Comparison of ENCODE assay signal across 12 cellular contexts in the genomic region with DNA sequence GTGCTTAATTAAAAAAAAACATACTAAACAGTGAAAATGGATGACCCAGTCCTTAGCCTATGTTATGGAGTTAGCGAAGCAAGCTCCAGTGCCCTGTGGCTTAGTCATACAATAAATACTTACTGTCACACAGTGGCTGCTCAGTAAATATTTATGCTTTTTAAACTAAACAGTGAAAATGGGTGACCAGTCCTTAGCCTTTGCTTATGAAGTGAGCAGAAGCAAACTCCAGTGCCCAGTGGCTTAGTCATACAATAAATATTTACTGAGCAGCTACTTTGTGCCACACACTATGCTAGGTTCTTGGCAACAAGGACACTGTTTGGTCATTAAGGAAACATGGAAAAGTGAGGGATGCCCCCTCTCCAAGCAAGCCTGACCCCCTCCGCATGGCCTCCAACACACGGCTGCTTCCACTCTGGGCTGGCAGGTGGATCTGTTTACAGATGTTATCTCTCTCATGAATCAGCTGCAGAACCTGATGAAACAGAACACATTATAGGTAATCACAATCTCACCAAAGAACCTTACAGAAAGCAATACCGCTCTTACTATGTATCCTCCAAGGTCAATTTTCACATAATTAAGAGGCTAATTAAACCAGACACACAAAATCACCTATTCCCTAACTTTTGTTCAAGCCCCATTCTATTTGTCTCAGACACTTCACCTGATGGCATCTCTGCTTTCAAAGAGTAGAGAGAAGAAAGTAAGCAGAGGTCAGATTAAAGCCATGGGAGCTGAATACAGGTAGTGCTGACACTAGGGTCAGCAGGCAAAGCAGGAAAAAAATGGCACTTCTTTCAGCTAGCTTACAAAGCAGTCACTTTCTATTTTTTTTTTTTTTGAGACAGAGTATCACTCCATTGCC. TPM values are rescaled to one million over a fixed set of nuclear protein-coding genes. Genes with fewer than 3 reads are reported as not detected.
DNase-seq lines count a peak whose midpoint lies in the region; ATAC-seq, FAIRE-seq and TF ChIP-seq lines count a peak whose summit lies in the region.
"Had no signal": no experiment of that assay in that cellular context is flagged by ENCODE, and none has a peak within 500 bp of the region (broad histone marks: within the 10 kb centered on the region; RNA-seq: fewer than 3 reads in every experiment).

No MANE protein-coding gene starts in this region.

- H3K36me3 ChIP-seq in BJ (ENCODE audit: control insufficient read depth, insufficient read depth, low read length) (peaks cover 6% of the 10 kb centered on the region), astrocyte (ENCODE audit: insufficient read depth, low read length) (peaks cover 15% of the 10 kb centered on the region), neuronal stem cell (replicated peaks in 1 of 2; ENCODE audit: control insufficient read depth in 2 of 2, insufficient read depth in 2 of 2, low read length in 2 of 2) (peaks cover 21 to 86% of the 10 kb centered on the region in 2 donors)

- H2AFZ ChIP-seq in astrocyte (ENCODE audit: low read depth, low read length) (no peak overlapping the region), neuronal stem cell (ENCODE audit: low read length) (no peak overlapping the region)

- intact Hi-C loops in activated naive CD4-positive, alpha-beta T cell treated with anti-CD3 and anti-CD28 coated beads for 36 hours (cut with micrococcal nuclease), result no loop called here

- no peak for FAIRE-seq in astrocyte (lab: Jason Lieb, UNC)
- no peak for FAIRE-seq in D721Med (lab: Jason Lieb, UNC)

- H4K8ac ChIP-seq in neuronal stem cell (ENCODE audit: low read depth, low read length), result no peak overlapping the region

- H3K9me3 ChIP-seq in astrocyte (ENCODE audit: insufficient read depth, low read depth, low read length) (no peaks in the 10 kb centered on the region), neuronal stem cell (replicated peaks in 1 of 2; ENCODE audit: control insufficient read depth in 2 of 2, insufficient read depth in 1 of 2, low read depth in 1 of 2, low read length in 2 of 2) (peaks cover 0 to 11% of the 10 kb centered on the region in 2 donors)

- WGBS in neuronal stem cell (ENCODE audit: extremely low coverage in 2 of 2, insufficient read length in 2 of 2, insufficient replicate concordance in 1 of 2), 2 donors, result no CpG with 5 or more reads among the region's 4 CpGs

- no peak overlapping the region for H4K91ac ChIP-seq in neuronal stem cell (ENCODE audit: low read depth, low read length, poor library complexity)

- H3K27me3 Mint-ChIP-seq in astrocyte (ENCODE audit: low read depth, unreplicated experiment), result no peaks in the 10 kb centered on the region
- H3K27me3 Mint-ChIP-seq in activated naive CD4-positive, alpha-beta T cell treated with anti-CD3 and anti-CD28 coated beads for 36 hours (ENCODE audit: low read depth), result no peaks in the 10 kb centered on the region
- H3K27me3 Mint-ChIP-seq: activated T-helper 17 cell treated with anti-CD3 and anti-CD28 coated beads, Interleukin-2, amount 50 U/mL, for 72 hours had no signal

- peaks cover 20% of the 10 kb centered on the region for H3K4me1 ChIP-seq in astrocyte (ENCODE audit: insufficient read depth, low read length)
- no peaks in the 10 kb centered on the region for H3K4me1 ChIP-seq in neuronal stem cell (ENCODE audit: control insufficient read depth in 2 of 2, insufficient read depth in 1 of 2, low read depth in 1 of 2, low read length in 2 of 2)

- no peak overlapping the region for H2AK5ac ChIP-seq in neuronal stem cell (ENCODE audit: low read depth, low read length)

- no peak overlapping the region for H2BK5ac ChIP-seq in neuronal stem cell (ENCODE audit: low read length)

- H3K4me2 ChIP-seq in astrocyte (ENCODE audit: low read length) (no peak overlapping the region), neuronal stem cell (ENCODE audit: insufficient read depth, low read length, poor library complexity, severe bottlenecking) (no peak overlapping the region)

- H3K23ac ChIP-seq in neuronal stem cell (ENCODE audit: low read depth, low read length, poor library complexity), result no peak overlapping the region

- CTCF ChIA-PET in BJ (lab: Yijun Ruan, JAX), result interaction anchor here (0.9 to 1.3 kb wide), 2 partner anchors 11 to 16 kb away, joined by 3 to 4 read pairs; no protein-coding TSS in a partner anchor
- CTCF ChIA-PET in activated naive CD4-positive, alpha-beta T cell treated with anti-CD3 and anti-CD28 coated beads for 36 hours (lab: Charles Lee), result no interaction called here

- no peak overlapping the region for H3K14ac ChIP-seq in neuronal stem cell (ENCODE audit: low read length)

- H2BK15ac ChIP-seq in neuronal stem cell (ENCODE audit: low read length), result no peak overlapping the region

- ATAC-seq in left lobe of liver, result peak; percentile 78
- ATAC-seq: activated T-helper 17 cell treated with anti-CD3 and anti-CD28 coated beads, Interleukin-2, amount 50 U/mL, for 72 hours; Right ventricle myocardium inferior; stimulated activated naive CD8-positive, alpha-beta T cell treated with anti-CD3 and anti-CD28 coated beads, Interleukin-15, Interleukin-2, amounts not matched to agents 100 U/mL and 50 U/mL, for 24 hours had no signal

- H3K27ac Mint-ChIP-seq in astrocyte (ENCODE audit: unreplicated experiment), result peak overlapping the region; percentile 1
- no peak overlapping the region for H3K27ac Mint-ChIP-seq in activated naive CD4-positive, alpha-beta T cell treated with anti-CD3 and anti-CD28 coated beads for 36 hours

- no peaks in the 10 kb centered on the region for H3K27me3 ChIP-seq in BJ (ENCODE audit: control insufficient read depth, insufficient read depth, low read length)
- no peaks in the 10 kb centered on the region for H3K27me3 ChIP-seq in astrocyte (ENCODE audit: insufficient read depth, low read length)
- no peaks in the 10 kb centered on the region for H3K27me3 ChIP-seq in neuronal stem cell (ENCODE audit: control insufficient read depth in 3 of 3, insufficient read depth in 3 of 3, low read depth in 1 of 3, low read length in 3 of 3)

- H3K4me1 Mint-ChIP-seq in astrocyte (ENCODE audit: low read depth, unreplicated experiment), result peaks cover 29% of the 10 kb centered on the region
- H3K4me1 Mint-ChIP-seq in activated naive CD4-positive, alpha-beta T cell treated with anti-CD3 and anti-CD28 coated beads for 36 hours (ENCODE audit: low read depth), result peaks cover 22% of the 10 kb centered on the region

- TF ChIP-seq CTCF in BJ (IDR thresholded peaks at IDR 0.05; ENCODE audit: insufficient read depth, low read depth, low read length) (no peak), astrocyte (IDR thresholded peaks at IDR 0.05; ENCODE audit: insufficient read depth, low read depth, low read length) (no peak), D721Med (IDR thresholded peaks at IDR 0.05; ENCODE audit: insufficient read depth, missing control alignments) (no peak)

- H3K9me3 Mint-ChIP-seq in astrocyte (ENCODE audit: unreplicated experiment), result peaks cover 2% of the 10 kb centered on the region
- no peaks in the 10 kb centered on the region for H3K9me3 Mint-ChIP-seq in activated naive CD4-positive, alpha-beta T cell treated with anti-CD3 and anti-CD28 coated beads for 36 hours
- H3K9me3 Mint-ChIP-seq: activated T-helper 17 cell treated with anti-CD3 and anti-CD28 coated beads, Interleukin-2, amount 50 U/mL, for 72 hours had no signal

- no peak overlapping the region for H3K4me3 Mint-ChIP-seq in astrocyte (ENCODE audit: unreplicated experiment)
- H3K4me3 Mint-ChIP-seq in activated naive CD4-positive, alpha-beta T cell treated with anti-CD3 and anti-CD28 coated beads for 36 hours, result no peak overlapping the region

- no peak overlapping the region for H2BK12ac ChIP-seq in neuronal stem cell (ENCODE audit: low read length)

- POLR2A ChIA-PET in BJ (lab: Charles Lee), result no interaction called here

- no peak overlapping the region for H2BK120ac ChIP-seq in neuronal stem cell (ENCODE audit: low read depth, low read length)

- peaks cover 5% of the 10 kb centered on the region for H3K79me1 ChIP-seq in neuronal stem cell (ENCODE audit: low read depth, low read length)

- no peaks in the 10 kb centered on the region for H3K79me2 ChIP-seq in astrocyte (ENCODE audit: insufficient read depth, low read length)

- H3K4ac ChIP-seq in neuronal stem cell (ENCODE audit: low read length), result no peak overlapping the region

- H3K18ac ChIP-seq in neuronal stem cell (ENCODE audit: low read length), result no peak overlapping the region

- H3K4me3 ChIP-seq in BJ (ENCODE audit: low read depth, low read length), result no peak overlapping the region
- no peak overlapping the region for H3K4me3 ChIP-seq in astrocyte (ENCODE audit: insufficient read depth, low read depth, low read length)
- H3K4me3 ChIP-seq in neuronal stem cell (ENCODE audit: low read length in 2 of 2), result no peak overlapping the region

- peaks cover 30% of the 10 kb centered on the region for H3K36me3 Mint-ChIP-seq in astrocyte (ENCODE audit: low read depth, unreplicated experiment)
- peaks cover 29% of the 10 kb centered on the region for H3K36me3 Mint-ChIP-seq in activated naive CD4-positive, alpha-beta T cell treated with anti-CD3 and anti-CD28 coated beads for 36 hours (ENCODE audit: low read depth)

- H3K27ac ChIP-seq in astrocyte (ENCODE audit: low read depth, low read length), result no peak overlapping the region
- H3K27ac ChIP-seq in neuronal stem cell (replicated peaks; ENCODE audit: low read length), result no peak overlapping the region

- peak; percentile 49 for DNase-seq in BJ (ENCODE audit: low read depth)
- peak; percentile 98 for DNase-seq in M059J (ENCODE audit: low read depth)
- DNase-seq in astrocyte (ENCODE audit: low read depth), result peak; percentile 59
- no peak for DNase-seq in left lobe of liver (ENCODE audit: low spot score)
- no peak for DNase-seq in stimulated activated CD4-positive, alpha-beta T cell treated with anti-CD3 and anti-CD28 coated beads, Interleukin-12 subunit alpha, Interleukin-12 subunit beta, amount 100 ng/mL, for 4 hours
- no peak for DNase-seq in neuronal stem cell (ENCODE audit: low spot score)
- no peak for DNase-seq in D721Med (ENCODE audit: insufficient read length, low spot score)
- DNase-seq in activated naive CD4-positive, alpha-beta T cell treated with anti-CD3 and anti-CD28 coated beads for 36 hours, result no peak
- DNase-seq: GDM1; stimulated activated naive CD8-positive, alpha-beta T cell treated with anti-CD3 and anti-CD28 coated beads, Interleukin-15, Interleukin-2, amounts not matched to agents 100 U/mL and 50 U/mL, for 24 hours had no signal

- H3K9ac ChIP-seq in astrocyte (ENCODE audit: low read length) (no peak overlapping the region), neuronal stem cell (ENCODE audit: low read depth, low read length, poor library complexity) (no peak overlapping the region)

- H4K20me1 ChIP-seq in astrocyte (ENCODE audit: insufficient read depth, low read length), result no peaks in the 10 kb centered on the region

RNA-seq across cellular contexts. Expression of a gene that starts 27.3 kb away (rescaled TPM):
- polyA plus RNA-seq in BJ (2011; rRNA removed), result 24.7 and 27.0 TPM in 2 replicates
- polyA minus RNA-seq in BJ (2011; rRNA and poly(A)+ RNA removed), result 23.3 and 25.3 TPM in 2 replicates
- 20.5 and 28.5 TPM in 2 replicates for total RNA-seq in M059J (2014; rRNA removed; shearing (Covaris generic))
- total RNA-seq in astrocyte (24.9 and 29.2 TPM in 2 replicates), left lobe of liver (17.0 TPM)
- polyA plus RNA-seq in neuronal stem cell (2013, experiment 1 of 2), result 19.0 TPM
- 19.7 TPM for polyA plus RNA-seq in neuronal stem cell (2013, experiment 2 of 2)
- total RNA-seq in activated naive CD4-positive, alpha-beta T cell treated with anti-CD3 and anti-CD28 coated beads for 36 hours, result 10 to 100 TPM; 42.4 to 43.0 TPM

Comparison
In these comparisons a context has a peak if more than half of its experiments do, and no peak if none do; other contexts are left out.
1. DNase-seq: peak in BJ (single experiment), M059J (single experiment) and astrocyte (single experiment); none in left lobe of liver (single experiment), stimulated activated CD4-positive, alpha-beta T cell treated with anti-CD3 and anti-CD28 coated beads, Interleukin-12 subunit alpha, Interleukin-12 subunit beta, amount 100 ng/mL, for 4 hours (single experiment), neuronal stem cell (single experiment), D721Med (single experiment) and activated naive CD4-positive, alpha-beta T cell treated with anti-CD3 and anti-CD28 coated beads for 36 hours (single experiment).